ENCODE assay signal across 8 cellular contexts in genomic region chr12:77064891-77065360, GRCh38. TPM values are rescaled to one million over a fixed set of nuclear protein-coding genes. Genes with fewer than 3 reads are reported as not detected.
A peak's percentile ranks its signal among the peaks of the same experiment; 100 is the strongest.
DNase-seq lines count a peak whose midpoint lies in the region; ATAC-seq and TF ChIP-seq lines count a peak whose summit lies in the region.

No MANE protein-coding gene starts in this region.

- peak overlapping the region; percentile 65 for H3K4me3 ChIP-seq in BJ (ENCODE audit: low read depth, low read length)
- peak overlapping the region; percentile 75 for H3K4me3 ChIP-seq in HL-60 (replicated peaks; ENCODE audit: insufficient read depth, low read length)
- H3K4me3 ChIP-seq in WI38 (ENCODE audit: low read depth, low read length), result peak overlapping the region; percentile 92
- H3K4me3 ChIP-seq in fibroblast of lung (replicated peaks in 1 of 4; ENCODE audit: control extremely low read depth in 1 of 4, insufficient read depth in 1 of 4, low read depth in 3 of 4, low read length in 4 of 4), result peak overlapping the region; percentile 71 to 82 (median 78)
- H3K4me3 ChIP-seq in osteoblast (ENCODE audit: insufficient read depth, low read length), result peak overlapping the region; percentile 93

- CTCF ChIA-PET in BJ (lab: Yijun Ruan, JAX), result interaction anchor here (0.7 to 0.9 kb wide), 3 partner anchors 14 to 255 kb away, joined by 3 read pairs; no protein-coding TSS in a partner anchor

- peak overlapping the region; percentile 77 for H3K9ac ChIP-seq in fibroblast of lung (ENCODE audit: insufficient read depth, low read length)

- H3K79me2 ChIP-seq in fibroblast of lung (ENCODE audit: control insufficient read depth, insufficient read depth, low read length) (peaks cover 49% of the 10 kb centered on the region), osteoblast (ENCODE audit: insufficient read depth, low read length) (peaks cover 50% of the 10 kb centered on the region)

- no peaks in the 10 kb centered on the region for H3K27me3 ChIP-seq in BJ (ENCODE audit: control insufficient read depth, insufficient read depth, low read length)
- peaks cover 12% of the 10 kb centered on the region for H3K27me3 ChIP-seq in HL-60 (ENCODE audit: insufficient read depth, poor library complexity, severe bottlenecking)
- H3K27me3 ChIP-seq in fibroblast of lung (ENCODE audit: control insufficient read depth, insufficient read depth, low read length), result no peaks in the 10 kb centered on the region
- H3K27me3 ChIP-seq in osteoblast (ENCODE audit: insufficient read depth, low read length), result no peaks in the 10 kb centered on the region

- H3K4me1 ChIP-seq in fibroblast of lung (ENCODE audit: control insufficient read depth, extremely low read depth, insufficient read depth, low read length) (no peaks in the 10 kb centered on the region), osteoblast (ENCODE audit: insufficient read depth, low read length) (peaks cover 33% of the 10 kb centered on the region)

- H3K36me3 ChIP-seq in BJ (ENCODE audit: control insufficient read depth, insufficient read depth, low read length), result no peaks in the 10 kb centered on the region
- H3K36me3 ChIP-seq in fibroblast of lung (ENCODE audit: control insufficient read depth, insufficient read depth, low read length), result no peaks in the 10 kb centered on the region
- peaks cover 7% of the 10 kb centered on the region for H3K36me3 ChIP-seq in osteoblast (ENCODE audit: insufficient read depth, low read length)

- TF ChIP-seq CTCF in BJ (IDR thresholded peaks at IDR 0.05; ENCODE audit: insufficient read depth, low read depth, low read length) (no peak), HL-60 (IDR thresholded peaks at IDR 0.05; ENCODE audit: insufficient read depth, low read length) (no peak), WI38 (IDR thresholded peaks at IDR 0.05; ENCODE audit: low read depth, low read length) (no peak), fibroblast of lung (conservative IDR thresholded peaks at IDR 0.05 in 1 of 2, IDR thresholded peaks at IDR 0.05 in 1 of 2; ENCODE audit: low read depth in 1 of 2, low read length in 2 of 2) (no peak), osteoblast (IDR thresholded peaks at IDR 0.05; ENCODE audit: extremely low read depth, low read depth, low read length) (no peak)

- H3K4me2 ChIP-seq in fibroblast of lung (ENCODE audit: extremely low read depth, insufficient read depth, low read length) (peak overlapping the region; percentile 69), osteoblast (ENCODE audit: insufficient read depth, low read length) (peak overlapping the region; percentile 92)

- H4K20me1 ChIP-seq in fibroblast of lung (ENCODE audit: control insufficient read depth, extremely low read depth, insufficient read depth, low read length), result no peaks in the 10 kb centered on the region
- H4K20me1 ChIP-seq in osteoblast (ENCODE audit: insufficient read depth, low read length), result no peaks in the 10 kb centered on the region

- POLR2A ChIA-PET in BJ (lab: Charles Lee), result no interaction called here

- H3K27ac ChIP-seq in HL-60 (replicated peaks), result peak overlapping the region; percentile 51
- peak overlapping the region; percentile 76 for H3K27ac ChIP-seq in fibroblast of lung (ENCODE audit: insufficient read depth, low read length)
- H3K27ac ChIP-seq in osteoblast (ENCODE audit: low read depth, low read length), result peak overlapping the region; percentile 74

- ATAC-seq in GM19455 (IDR thresholded peaks at IDR 0.05; ENCODE audit: unreplicated experiment), result peak; percentile 12
- no peak for ATAC-seq in GM18519 (IDR thresholded peaks at IDR 0.05; ENCODE audit: low FRiP score, unreplicated experiment)

- no peaks in the 10 kb centered on the region for H3K9me3 ChIP-seq in fibroblast of lung (ENCODE audit: control insufficient read depth, insufficient read depth, low read depth, low read length)
- no peaks in the 10 kb centered on the region for H3K9me3 ChIP-seq in osteoblast (ENCODE audit: low read depth, low read length)

- no peak for DNase-seq in BJ (ENCODE audit: low read depth)
- DNase-seq in HL-60 (ENCODE audit: low read depth in 1 of 2, low spot score in 1 of 2), result no peak
- no peak for DNase-seq in fibroblast of lung (ENCODE audit: low read depth in 2 of 2)
- no peak for DNase-seq in osteoblast (ENCODE audit: insufficient read length, low spot score, missing footprints)
- no peak for DNase-seq in midbrain (lab: John Stamatoyannopoulos, UW)

- H2AFZ ChIP-seq in fibroblast of lung (ENCODE audit: low read length) (peak overlapping the region; percentile 17), osteoblast (ENCODE audit: low read length) (peak overlapping the region; percentile 85)

RNA-seq across cellular contexts. Expression of gene E2F7, which starts 0.4 kb away (rescaled TPM):
- polyA plus RNA-seq in BJ (2011; rRNA removed) (3.6 and 3.9 TPM in 2 replicates), fibroblast of lung (3.6 and 12.9 TPM in 2 replicates)
- polyA minus RNA-seq in BJ (2011; rRNA and poly(A)+ RNA removed), result 2.9 TPM in 2 replicates
- total RNA-seq in fibroblast of lung (4.6 and 9.7 TPM in 2 replicates), osteoblast (13.4 and 16.5 TPM in 2 replicates)
- 2.3 and 6.9 TPM in 2 replicates for polyA plus RNA-seq in fibroblast of lung (2012)
- 4.2 and 27.6 TPM in 2 replicates for polyA minus RNA-seq in fibroblast of lung (ENCODE audit: low replicate concordance)
